ENCODE assay signal across 18 cellular contexts in the genomic region with DNA sequence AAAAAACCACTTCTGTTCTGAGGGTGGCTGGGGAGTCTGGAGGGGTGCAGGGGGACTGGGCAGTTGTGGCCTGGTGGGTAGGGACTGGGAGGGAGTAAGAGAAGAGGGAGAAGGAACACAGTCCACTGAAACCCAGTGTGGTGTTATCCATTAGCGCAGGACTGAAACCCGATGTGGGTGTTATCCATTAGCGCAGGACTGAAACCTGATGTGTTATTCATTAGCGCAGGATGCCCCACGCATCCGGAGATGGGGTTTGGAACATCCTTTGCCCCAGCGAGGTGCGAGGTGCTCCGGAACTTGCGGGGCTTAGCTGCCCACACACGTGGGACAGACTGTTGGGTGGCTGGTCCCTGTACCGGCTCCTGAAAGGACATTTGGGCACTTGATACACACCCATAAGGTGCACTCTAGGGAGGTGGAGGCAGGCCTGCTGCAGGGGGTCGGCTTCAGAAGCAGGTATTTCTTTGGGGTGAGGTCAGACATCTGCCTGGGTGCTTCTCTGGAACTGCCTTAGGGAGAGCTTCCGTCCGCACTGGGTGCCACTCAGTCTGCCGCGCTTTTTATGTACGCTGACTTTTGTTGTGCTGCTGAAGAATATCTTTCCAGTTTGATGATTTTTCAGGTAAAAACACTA. TPM values are rescaled to one million over a fixed set of nuclear protein-coding genes. Genes with fewer than 3 reads are reported as not detected.
DNase-seq lines count a peak whose midpoint lies in the region; ATAC-seq and TF ChIP-seq lines count a peak whose summit lies in the region.
"Had no signal": no experiment of that assay in that cellular context is flagged by ENCODE, and none has a peak within 500 bp of the region (broad histone marks: within the 10 kb centered on the region; RNA-seq: fewer than 3 reads in every experiment).

No MANE protein-coding gene starts in this region.

- TF ChIP-seq CTCF in CD8-positive, alpha-beta T cell (IDR thresholded peaks at IDR 0.05), result no peak
- TF ChIP-seq CTCF in neural progenitor cell (IDR thresholded peaks at IDR 0.05), result no peak
- TF ChIP-seq CTCF in HFFc6 (IDR thresholded peaks at IDR 0.05), result no peak
- TF ChIP-seq CTCF in spleen (IDR thresholded peaks at IDR 0.05 in 8 of 11, conservative IDR thresholded peaks at IDR 0.05 in 3 of 11), result no peak

- no peak overlapping the region for H3K27ac ChIP-seq in CD8-positive, alpha-beta T cell (ENCODE audit: low read depth, low read length)
- H3K27ac ChIP-seq in SJSA1 (peak overlapping the region; percentile 88), neural progenitor cell (peak overlapping the region; percentile 72), spleen (no peak overlapping the region)
- H3K27ac ChIP-seq: BLaER1 treated with 17β-estradiol and CSF1 and Interleukin-3, amounts not matched to agents 10 nM and 100 nM; KMS-11 had no signal

- no peak overlapping the region for H2AFZ ChIP-seq in neural progenitor cell (replicated peaks)

- peaks cover 39% of the 10 kb centered on the region for H3K4me1 ChIP-seq in CD8-positive, alpha-beta T cell (ENCODE audit: insufficient read depth, low read length)
- H3K4me1 ChIP-seq in SJSA1 (replicated peaks) (peaks cover 43% of the 10 kb centered on the region), neural progenitor cell (peaks cover 30% of the 10 kb centered on the region), spleen (no peaks in the 10 kb centered on the region)

- no peak overlapping the region for H3K4me3 ChIP-seq in CD8-positive, alpha-beta T cell (ENCODE audit: low read depth, low read length)
- H3K4me3 ChIP-seq in SJSA1 (peak overlapping the region; percentile 9), neural progenitor cell (no peak overlapping the region), spleen (no peak overlapping the region)
- H3K4me3 ChIP-seq: BLaER1 treated with 17β-estradiol and CSF1 and Interleukin-3, amounts not matched to agents 10 nM and 100 nM; skin epidermis had no signal

- no peak for DNase-seq in CD8-positive, alpha-beta T cell
- DNase-seq in SJSA1 (ENCODE audit: low read depth in 1 of 2, low spot score in 2 of 2) (no peak), islet precursor cell (peak; percentile 55), neural progenitor cell (ENCODE audit: low spot score) (no peak), HFFc6 (no peak), spleen (no peak)
- DNase-seq: activated CD4-positive, alpha-beta T cell treated with anti-CD3 and anti-CD28 coated beads, Interleukin-2, amount 50 U/mL, for 4 hours; activated naive CD4-positive, alpha-beta T cell; DMS153; NCI-H2029 treated with DMSO at 0.1 percent for 48 hours; NCI-H446 treated with DMSO at 0.1 percent for 48 hours; RPMI8226; stimulated activated CD4-positive, alpha-beta T cell treated with anti-CD3 and anti-CD28 coated beads, Interleukin-4, amount 100 ng/mL, for 1 hour had no signal

- no peak overlapping the region for H3K9ac ChIP-seq in neural progenitor cell
- H3K9ac ChIP-seq: BLaER1 treated with 17β-estradiol and CSF1 and Interleukin-3, amounts not matched to agents 10 nM and 100 nM; KMS-11 had no signal

- POLR2A ChIA-PET in CD8-positive, alpha-beta T cell (lab: Charles Lee), result no interaction called here

- peaks cover 41% of the 10 kb centered on the region for H3K4me1 Mint-ChIP-seq in CD8-positive, alpha-beta T cell (ENCODE audit: low read depth)
- H3K4me1 Mint-ChIP-seq in neural progenitor cell (peaks cover 32% of the 10 kb centered on the region), HFFc6 (ENCODE audit: low read depth) (peaks cover 13% of the 10 kb centered on the region)

- no peak overlapping the region for H3K4me3 Mint-ChIP-seq in CD8-positive, alpha-beta T cell
- H3K4me3 Mint-ChIP-seq in neural progenitor cell (peak overlapping the region; percentile 55), HFFc6 (no peak overlapping the region)

- H3F3A ChIP-seq in neural progenitor cell (ENCODE audit: low read depth), result peaks cover 19% of the 10 kb centered on the region

- H3K36me3 ChIP-seq in CD8-positive, alpha-beta T cell (ENCODE audit: insufficient read depth, low read length), result peaks cover 5% of the 10 kb centered on the region
- 0 out of 2 replicates have a peak, but pooled peaks cover 7% of the 10 kb centered on the region for H3K36me3 ChIP-seq in SJSA1
- no peaks in the 10 kb centered on the region for H3K36me3 ChIP-seq in neural progenitor cell
- H3K36me3 ChIP-seq in spleen, result peaks cover 0 to 28% (median 0%) of the 10 kb centered on the region in 6 donors

- intact Hi-C loops in CD8-positive, alpha-beta T cell (cut with DNase I, micrococcal nuclease), result no loop called here
- intact Hi-C loops in spleen (cut with DNase I; ENCODE audit: low total_unique reads), result no loop called here

- H3K27me3 Mint-ChIP-seq in CD8-positive, alpha-beta T cell (ENCODE audit: low read depth), result no peaks in the 10 kb centered on the region
- H3K27me3 Mint-ChIP-seq in neural progenitor cell (ENCODE audit: insufficient read depth, low read depth) (peaks cover 6% of the 10 kb centered on the region), HFFc6 (ENCODE audit: insufficient read depth) (peaks cover 1% of the 10 kb centered on the region; the same call in 1 of the 2 replicates)

- H3K9me3 Mint-ChIP-seq in CD8-positive, alpha-beta T cell, result no peaks in the 10 kb centered on the region
- no peaks in the 10 kb centered on the region for H3K9me3 Mint-ChIP-seq in neural progenitor cell
- H3K9me3 Mint-ChIP-seq in HFFc6, result no peaks in the 10 kb centered on the region

- H3K4me2 ChIP-seq in neural progenitor cell, result peak overlapping the region; percentile 74
- H3K4me2 ChIP-seq: KMS-11 had no signal

- no peaks in the 10 kb centered on the region for H4K20me1 ChIP-seq in neural progenitor cell (ENCODE audit: low read depth)
- H4K20me1 ChIP-seq: BLaER1 treated with 17β-estradiol and CSF1 and Interleukin-3, amounts not matched to agents 10 nM and 100 nM had no signal

- no peak for TF ChIP-seq POLR2A in spleen (IDR thresholded peaks at IDR 0.05)

- CTCF ChIA-PET in CD8-positive, alpha-beta T cell (lab: Charles Lee), result interaction anchor here (0.9 to 1.4 kb wide), 2 partner anchors 36 to 87 kb away, joined by 3 to 4 read pairs; no protein-coding TSS in a partner anchor

- H3K9me3 ChIP-seq in CD8-positive, alpha-beta T cell (ENCODE audit: low read length), result no peaks in the 10 kb centered on the region
- H3K9me3 ChIP-seq in SJSA1 (replicated peaks) (no peaks in the 10 kb centered on the region), neural progenitor cell (ENCODE audit: low read depth) (no peaks in the 10 kb centered on the region), spleen (no peaks in the 10 kb centered on the region)
- H3K9me3 ChIP-seq: BLaER1 treated with 17β-estradiol and CSF1 and Interleukin-3, amounts not matched to agents 10 nM and 100 nM had no signal

- no peaks in the 10 kb centered on the region for H3K27me3 ChIP-seq in CD8-positive, alpha-beta T cell (ENCODE audit: insufficient read depth, low read length)
- H3K27me3 ChIP-seq in SJSA1 (replicated peaks), result no peaks in the 10 kb centered on the region
- H3K27me3 ChIP-seq in neural progenitor cell, result no peaks in the 10 kb centered on the region
- H3K27me3 ChIP-seq in spleen (replicated peaks in 1 of 7), result no peaks in the 10 kb centered on the region
- H3K27me3 ChIP-seq: BLaER1 treated with 17β-estradiol and CSF1 and Interleukin-3, amounts not matched to agents 10 nM and 100 nM had no signal

- peak overlapping the region; percentile 69 for H3K27ac Mint-ChIP-seq in CD8-positive, alpha-beta T cell
- H3K27ac Mint-ChIP-seq in neural progenitor cell, result peak overlapping the region; percentile 93
- no peak overlapping the region; the same call in 1 of the 2 replicates for H3K27ac Mint-ChIP-seq in HFFc6

- WGBS in spleen, 5 donors, result 88 to 96% (median 92%) methylated on average over 17 to 18 of the region's 18 CpGs

- no peaks in the 10 kb centered on the region for H3K79me2 ChIP-seq in neural progenitor cell (ENCODE audit: low read depth)

- H3K36me3 Mint-ChIP-seq in CD8-positive, alpha-beta T cell, result peaks cover 28% of the 10 kb centered on the region
- H3K36me3 Mint-ChIP-seq in neural progenitor cell (peaks cover 9% of the 10 kb centered on the region), HFFc6 (ENCODE audit: low read depth) (no peaks in the 10 kb centered on the region)

- no peak for ATAC-seq in CD8-positive, alpha-beta T cell
- ATAC-seq in HG02623 (IDR thresholded peaks at IDR 0.05; ENCODE audit: unreplicated experiment) (no peak), HG02840 (IDR thresholded peaks at IDR 0.05; ENCODE audit: low FRiP score, unreplicated experiment) (no peak)

RNA-seq across cellular contexts. Expression of gene FASN, which starts 20.3 kb away (rescaled TPM):
- 100 to 1,000 TPM; 245 to 263 TPM for total RNA-seq in CD8-positive, alpha-beta T cell
- total RNA-seq in SJSA1 (2014; rRNA removed; shearing (Covaris generic)), result 54.6 and 77.6 TPM in 2 replicates
- total RNA-seq in neural progenitor cell (ENCODE audit: low replicate concordance) (77.9 and 266 TPM in 2 replicates), spleen (10 to 100 TPM; 20.6 to 45.2 (median 22.3) TPM)
- total RNA-seq in HFFc6 (2021; fragmentation: NEBNext Ultra II Directional; extraction: Animal tissue kit (Norgen Biotek cat#: 25700)), result 100 to 1,000 TPM; 108 to 138 (median 112) TPM
- 10 to 100 TPM in 1 of 3 donors, 1 to 10 TPM in 2; 9.3 to 14.7 (median 9.3) TPM for polyA plus RNA-seq in spleen

RNA-seq across cellular contexts. Expression of gene DUS1L, which starts 52.7 kb away (rescaled TPM):
- 100 to 1,000 TPM; 159 to 174 TPM for total RNA-seq in CD8-positive, alpha-beta T cell
- 181 and 210 TPM in 2 replicates for total RNA-seq in SJSA1 (2014; rRNA removed; shearing (Covaris generic))
- total RNA-seq in neural progenitor cell (ENCODE audit: low replicate concordance), result 54.5 and 76.6 TPM in 2 replicates
- total RNA-seq in HFFc6 (2021; fragmentation: NEBNext Ultra II Directional; extraction: Animal tissue kit (Norgen Biotek cat#: 25700)), result 10 to 100 TPM; 65.8 to 86.8 (median 71.2) TPM
- total RNA-seq in spleen, result 100 to 1,000 TPM in 3 of 7 donors, 10 to 100 TPM in 4; 76.4 to 114 (median 87.9) TPM
- 100 to 1,000 TPM; 130 to 174 (median 173) TPM for polyA plus RNA-seq in spleen

Comparison
In these comparisons a context has a peak if more than half of its experiments do, and no peak if none do; other contexts are left out.
1. H3K27ac ChIP-seq: peak in SJSA1 (single experiment) and neural progenitor cell (single experiment); none in CD8-positive, alpha-beta T cell (single experiment) and spleen (0 of 8).